8 cellular contexts compared by ENCODE assay signal in the genomic region with DNA sequence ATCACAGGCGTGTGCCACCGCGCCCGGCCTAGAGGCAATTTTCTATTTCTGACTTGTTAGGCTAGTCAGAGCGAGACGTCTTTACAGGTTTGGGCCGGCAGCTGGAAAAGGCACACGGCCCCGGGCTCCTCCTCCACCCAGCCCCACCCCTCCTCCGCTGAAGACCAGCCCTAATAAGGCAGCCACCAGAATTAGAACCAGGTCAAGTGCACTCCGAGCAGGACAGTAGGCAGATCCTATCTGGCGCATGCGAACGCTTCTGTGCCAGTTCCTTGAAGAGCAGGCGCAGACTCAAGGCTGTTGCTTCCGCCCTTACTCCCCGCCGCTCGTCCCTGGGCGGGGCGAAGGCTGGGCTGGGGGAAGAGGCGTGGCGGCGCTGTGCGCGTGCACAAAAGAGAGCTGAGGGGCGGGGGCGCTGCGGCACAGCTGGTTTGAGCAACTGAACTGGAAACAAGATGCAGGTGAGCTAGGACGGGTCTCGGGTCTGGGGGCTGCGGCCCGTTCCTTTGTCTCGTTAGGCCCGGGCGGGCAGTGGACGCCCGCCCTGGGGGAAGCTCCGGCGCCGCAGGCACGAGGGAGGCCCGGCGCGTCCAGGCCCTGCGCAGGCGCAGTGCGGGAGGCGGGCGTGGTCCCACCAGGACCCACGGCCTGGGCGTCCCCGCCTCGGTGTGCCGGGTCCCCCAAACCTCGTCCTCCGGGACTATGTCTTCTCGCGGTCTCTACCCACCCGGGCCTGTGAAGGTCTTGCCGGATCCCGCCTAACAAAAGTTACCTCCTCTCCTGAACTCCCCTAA. TPM values are rescaled to one million over a fixed set of nuclear protein-coding genes. Genes with fewer than 3 reads are reported as not detected.
DNase-seq lines count a peak whose midpoint lies in the region; ATAC-seq and TF ChIP-seq lines count a peak whose summit lies in the region.

A gene (plus strand): TSS at position 381 of the 794 bp plus-strand sequence. CDS start 75 bp downstream, at position 456.

- peaks cover 5% of the 10 kb centered on the region for H3K36me3 Mint-ChIP-seq in IgD-negative memory B cell

- peaks cover 21% of the 10 kb centered on the region for H3K4me1 ChIP-seq in mononuclear cell (ENCODE audit: insufficient read depth, low read length)

- TF ChIP-seq CTCF in epithelial cell of esophagus (IDR thresholded peaks at IDR 0.05; ENCODE audit: insufficient read depth, low read depth, low read length, missing control alignments), result peak; percentile 15

- H3K9me3 Mint-ChIP-seq in IgD-negative memory B cell, result no peaks in the 10 kb centered on the region

- H3K27me3 ChIP-seq in mononuclear cell (ENCODE audit: insufficient read depth, low read length), result no peaks in the 10 kb centered on the region

- H3K27ac Mint-ChIP-seq in IgD-negative memory B cell, result peak within 1 kb of the TSS; percentile 92 to 99 (median 97)

- H3K4me3 ChIP-seq in epithelial cell of esophagus (ENCODE audit: low read length) (peak within 1 kb of the TSS; percentile 93), mononuclear cell (ENCODE audit: low read length) (peak within 1 kb of the TSS; percentile 88)

- peaks cover 0 to 25% (median 11%) of the 10 kb centered on the region in 3 donors for H3K4me1 Mint-ChIP-seq in IgD-negative memory B cell

- peak; percentile 94 for ATAC-seq in GM21529 (IDR thresholded peaks at IDR 0.05; ENCODE audit: unreplicated experiment)

- no peaks in the 10 kb centered on the region for H3K9me3 ChIP-seq in mononuclear cell (ENCODE audit: low read depth, low read length)

- peak within 1 kb of the TSS; percentile 88 to 99 (median 98) for H3K4me3 Mint-ChIP-seq in IgD-negative memory B cell

- H3K27me3 Mint-ChIP-seq in IgD-negative memory B cell, result no peaks in the 10 kb centered on the region

- peak; percentile 92 for DNase-seq in DMS153 treated with DMSO at 0.1 percent for 48 hours (lab: John Stamatoyannopoulos, UW; ENCODE audit: unreplicated experiment)
- DNase-seq in OCI-M2 (lab: John Stamatoyannopoulos, UW; ENCODE audit: unreplicated experiment), result peak; percentile 52
- DNase-seq in activated T-cell treated with anti-CD3 and anti-CD28 coated beads for 4 hours, result peak; percentile 88
- DNase-seq in epithelial cell of esophagus (ENCODE audit: low read depth), result peak; percentile 99
- peak; percentile 82 to 86 for DNase-seq in stimulated activated CD8-positive, alpha-beta memory T cell treated with anti-CD3 and anti-CD28 coated beads, Interleukin-4, amount 100 ng/mL, for 1 hour (ENCODE audit: low read depth in 2 of 2, low spot score in 1 of 2)

RNA-seq across cellular contexts. Expression of the gene that starts here (rescaled TPM):
- polyA plus RNA-seq in IgD-negative memory B cell, result 48.9 TPM
- total RNA-seq in mononuclear cell, result 15.1 TPM

Comparison
In these comparisons a context has a peak if more than half of its experiments do, and no peak if none do; other contexts are left out.
1. Peak in every context shown above with its lines: DNase-seq, ATAC-seq and H3K4me3 ChIP-seq.